Comparison of ENCODE assay signal across 8 cellular contexts in genomic region chr17:38604479-38605229, GRCh38. TPM values are rescaled to one million over a fixed set of nuclear protein-coding genes. Genes with fewer than 3 reads are reported as not detected.
DNase-seq lines count a peak whose midpoint lies in the region; ATAC-seq and TF ChIP-seq lines count a peak whose summit lies in the region.

No MANE protein-coding gene starts in this region.

- no peaks in the 10 kb centered on the region for H3K36me3 Mint-ChIP-seq in activated CD8-positive, alpha-beta T cell treated with anti-CD3 and anti-CD28 coated beads, Interleukin-2, amount 10 ng/mL, durations not matched to agents 7 days and 5 days (ENCODE audit: low read depth)

- no peak overlapping the region for H3K27ac ChIP-seq in HUES6 (ENCODE audit: low read depth, low read length)

- H3K36me3 ChIP-seq in HUES6 (ENCODE audit: control insufficient read depth, insufficient read depth, low read length) (no peaks in the 10 kb centered on the region), kidney epithelial cell (ENCODE audit: control insufficient read depth, insufficient read depth, low read length) (no peaks in the 10 kb centered on the region)

- peak in 12 of 14 donors; percentile 22 to 84 (median 70) for DNase-seq in C1 segment of cervical spinal cord (lab: John Stamatoyannopoulos, UW)
- DNase-seq in activated CD8-positive, alpha-beta T cell treated with anti-CD3 and anti-CD28 coated beads, Interleukin-2, amount 10 ng/mL, durations not matched to agents 7 days and 5 days: no peak
- no peak for DNase-seq in kidney epithelial cell (ENCODE audit: low read depth)
- DNase-seq in NCI-H774 (lab: John Stamatoyannopoulos, UW): no peak
- no peak for DNase-seq in GM19238 (ENCODE audit: insufficient read length, low spot score)

- peaks cover 19% of the 10 kb centered on the region for H3K4me1 Mint-ChIP-seq in activated CD8-positive, alpha-beta T cell treated with anti-CD3 and anti-CD28 coated beads, Interleukin-2, amount 10 ng/mL, durations not matched to agents 7 days and 5 days (ENCODE audit: low read depth)

- H3K9me3 ChIP-seq in HUES6 (ENCODE audit: control insufficient read depth, insufficient read depth, low read depth, low read length): no peaks in the 10 kb centered on the region

- H3K27me3 Mint-ChIP-seq in activated CD8-positive, alpha-beta T cell treated with anti-CD3 and anti-CD28 coated beads, Interleukin-2, amount 10 ng/mL, durations not matched to agents 7 days and 5 days (ENCODE audit: low read depth): peaks cover 73% of the 10 kb centered on the region

- H3K27ac Mint-ChIP-seq in activated CD8-positive, alpha-beta T cell treated with anti-CD3 and anti-CD28 coated beads, Interleukin-2, amount 10 ng/mL, durations not matched to agents 7 days and 5 days: no peak overlapping the region

- H3K27me3 ChIP-seq in HUES6 (ENCODE audit: control insufficient read depth, insufficient read depth, low read length) (peaks cover 49% of the 10 kb centered on the region), kidney epithelial cell (ENCODE audit: control insufficient read depth, insufficient read depth, low read length) (peaks cover 89% of the 10 kb centered on the region)

- peak; percentile 11 for TF ChIP-seq CTCF in kidney epithelial cell (IDR thresholded peaks at IDR 0.05; ENCODE audit: insufficient read depth, low read length, poor library complexity, severe bottlenecking)

- H3K4me3 ChIP-seq in HUES6 (ENCODE audit: low read depth, low read length): peak overlapping the region; percentile 71
- H3K4me3 ChIP-seq in kidney epithelial cell (ENCODE audit: low read depth, low read length): no peak overlapping the region

- H3K4me3 Mint-ChIP-seq in activated CD8-positive, alpha-beta T cell treated with anti-CD3 and anti-CD28 coated beads, Interleukin-2, amount 10 ng/mL, durations not matched to agents 7 days and 5 days: peak overlapping the region; percentile 15

- H3K4me1 ChIP-seq in HUES6 (ENCODE audit: control insufficient read depth, insufficient read depth, low read length): peaks cover 68% of the 10 kb centered on the region

- peak overlapping the region; percentile 28 for H3K9ac ChIP-seq in HUES6 (ENCODE audit: low read length)

- peak; percentile 29 for ATAC-seq in activated CD8-positive, alpha-beta T cell treated with anti-CD3 and anti-CD28 coated beads, Interleukin-2, amount 10 ng/mL, durations not matched to agents 7 days and 5 days
- ATAC-seq in GM21360 (IDR thresholded peaks at IDR 0.05; ENCODE audit: unreplicated experiment) (no peak), GM19397 (IDR thresholded peaks at IDR 0.05; ENCODE audit: unreplicated experiment) (no peak)

- H3K9me3 Mint-ChIP-seq in activated CD8-positive, alpha-beta T cell treated with anti-CD3 and anti-CD28 coated beads, Interleukin-2, amount 10 ng/mL, durations not matched to agents 7 days and 5 days (ENCODE audit: insufficient read depth): no peaks in the 10 kb centered on the region

- CTCF ChIA-PET in activated CD8-positive, alpha-beta T cell treated with anti-CD3 and anti-CD28 coated beads, Interleukin-2, amount 10 ng/mL, durations not matched to agents 7 days and 5 days (lab: Charles Lee): interaction anchor here (0.8 to 4.3 kb wide), 5 partner anchors 7 to 64 kb away, joined by 3 to 37 read pairs (median 12); no protein-coding TSS in a partner anchor

- POLR2A ChIA-PET in activated CD8-positive, alpha-beta T cell treated with anti-CD3 and anti-CD28 coated beads, Interleukin-2, amount 10 ng/mL, durations not matched to agents 7 days and 5 days (lab: Charles Lee): no interaction called here

RNA-seq across cellular contexts. Expression of gene SRCIN1, which starts 1.1 kb away (rescaled TPM):
- under 1 TPM in 1 of 2 experiments, not detected in 1; 0.34 TPM for total RNA-seq in activated CD8-positive, alpha-beta T cell treated with anti-CD3 and anti-CD28 coated beads, Interleukin-2, amount 10 ng/mL, durations not matched to agents 7 days and 5 days
- total RNA-seq in kidney epithelial cell: 0.27 and 0.84 TPM in 2 replicates

Comparison
In these comparisons a context has a peak if more than half of its experiments do, and no peak if none do; other contexts are left out.
1. DNase-seq: peak in C1 segment of cervical spinal cord (12 of 14); none in activated CD8-positive, alpha-beta T cell treated with anti-CD3 and anti-CD28 coated beads, Interleukin-2, amount 10 ng/mL, durations not matched to agents 7 days and 5 days (single experiment), kidney epithelial cell (single experiment), NCI-H774 (single experiment) and GM19238 (single experiment).